Comparison of ENCODE assay signal across 1 cellular context in genomic region chr22:38416621-38417251, GRCh38.
TF ChIP-seq lines count a peak whose summit lies in the region.

No MANE protein-coding gene starts in this region.

TF ChIP-seq in H1, 55 proteins besides CTCF, POLR2A, EP300 and RAD21:
- TF ChIP-seq KDM1A (IDR thresholded peaks at IDR 0.05; ENCODE audit: borderline replicate concordance, low read length) = no peak
- no peak for TF ChIP-seq CBX5 (IDR thresholded peaks at IDR 0.05; ENCODE audit: low read depth, low read length)
- no peak for TF ChIP-seq NRF1 (IDR thresholded peaks at IDR 0.05; ENCODE audit: low read depth, low read length)
- TF ChIP-seq CREB1 (IDR thresholded peaks at IDR 0.05) = no peak
- no peak for TF ChIP-seq BCL11A (IDR thresholded peaks at IDR 0.05; ENCODE audit: low read depth in 2 of 2, low read length in 2 of 2)
- TF ChIP-seq ATF2 (IDR thresholded peaks at IDR 0.05; ENCODE audit: low read length) = no peak
- TF ChIP-seq EGR1 (IDR thresholded peaks at IDR 0.05; ENCODE audit: borderline replicate concordance, low read depth, low read length) = no peak
- TF ChIP-seq SUZ12 (IDR thresholded peaks at IDR 0.05; ENCODE audit: low read length) = no peak
- no peak for TF ChIP-seq KDM4A (IDR thresholded peaks at IDR 0.05; ENCODE audit: low read depth, low read length, severe bottlenecking)
- no peak for TF ChIP-seq BRCA1 (IDR thresholded peaks at IDR 0.05; ENCODE audit: low read depth, low read length)
- no peak for TF ChIP-seq TAF1 (IDR thresholded peaks at IDR 0.05; ENCODE audit: low read depth, low read length)
- no peak for TF ChIP-seq RXRA (IDR thresholded peaks at IDR 0.05; ENCODE audit: insufficient read depth, low read depth, low read length)
- TF ChIP-seq TAF7 (optimal IDR thresholded peaks at IDR 0.05; ENCODE audit: borderline replicate concordance, low read depth, low read length) = no peak
- no peak for TF ChIP-seq BACH1 (IDR thresholded peaks at IDR 0.05; ENCODE audit: low read length)
- no peak for TF ChIP-seq HDAC2 (IDR thresholded peaks at IDR 0.05; ENCODE audit: borderline replicate concordance in 1 of 2, low read depth in 2 of 2, low read length in 2 of 2)
- no peak for TF ChIP-seq CHD2 (IDR thresholded peaks at IDR 0.05; ENCODE audit: low read length)
- TF ChIP-seq CBX8 (IDR thresholded peaks at IDR 0.05; ENCODE audit: borderline replicate concordance, low read depth, low read length) = no peak
- no peak for TF ChIP-seq SIRT6 (IDR thresholded peaks at IDR 0.05; ENCODE audit: low read length)
- no peak for TF ChIP-seq CEBPB (IDR thresholded peaks at IDR 0.05; ENCODE audit: low read depth, low read length)
- no peak for TF ChIP-seq GTF2F1 (IDR thresholded peaks at IDR 0.05; ENCODE audit: borderline replicate concordance, low read depth, low read length)
